30 cellular contexts compared by ENCODE assay signal in the genomic region with DNA sequence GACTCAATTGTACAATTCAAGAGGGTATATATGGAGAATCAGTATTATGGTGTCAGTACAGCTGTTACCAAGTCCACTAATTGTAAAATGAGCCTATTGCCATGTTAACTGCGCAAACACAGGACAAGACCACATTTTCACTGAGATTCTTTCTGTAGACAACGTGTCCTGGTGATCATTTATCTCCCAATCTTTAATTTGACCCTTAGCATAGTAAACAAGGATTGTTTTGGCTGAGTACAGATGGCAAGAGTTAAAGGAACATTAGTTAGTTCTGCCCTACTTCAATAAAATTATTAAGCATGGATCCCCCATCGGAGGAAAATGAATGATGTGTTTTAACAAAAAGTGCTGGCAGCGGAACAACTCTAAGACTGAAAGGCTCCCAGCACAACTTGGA. TPM values are rescaled to one million over a fixed set of nuclear protein-coding genes. Genes with fewer than 3 reads are reported as not detected.
DNase-seq lines count a peak whose midpoint lies in the region; ATAC-seq, FAIRE-seq and TF ChIP-seq lines count a peak whose summit lies in the region.
"Had no signal": no experiment of that assay in that cellular context is flagged by ENCODE, and none has a peak within 500 bp of the region (broad histone marks: within the 10 kb centered on the region; RNA-seq: fewer than 3 reads in every experiment).

No MANE protein-coding gene starts in this region.

- H3K79me2 ChIP-seq in HepG2 (ENCODE audit: insufficient read depth, low read length), result no peaks in the 10 kb centered on the region

- no peak for FAIRE-seq in HepG2 (lab: Jason Lieb, UNC)
- FAIRE-seq: A204.1, GM12878, GM12892, GM18507 had no signal

- TF ChIP-seq POLR2A in HepG2 (IDR thresholded peaks at IDR 0.05; ENCODE audit: insufficient read depth in 1 of 2, low read depth in 2 of 2, low read length in 2 of 2), result no peak

- peak overlapping the region in 1 of 2 donors; percentile 1 for H3K27ac ChIP-seq in liver (ENCODE audit: low read depth in 1 of 2, low read length in 2 of 2)
- no peak overlapping the region for H3K27ac ChIP-seq in HepG2 (ENCODE audit: extremely low read length, insufficient read depth, low read length)
- peak overlapping the region; percentile 3 for H3K27ac ChIP-seq in subcutaneous abdominal adipose tissue (ENCODE audit: low read depth, low read length)
- no peak overlapping the region for H3K27ac ChIP-seq in WERI-Rb-1
- H3K27ac ChIP-seq: BLaER1 had no signal

- H3K9me3 ChIP-seq in liver (ENCODE audit: control insufficient read depth in 4 of 4, low read length in 3 of 4) (no peaks in the 10 kb centered on the region), HepG2 (ENCODE audit: low read length) (no peaks in the 10 kb centered on the region), subcutaneous abdominal adipose tissue (ENCODE audit: control insufficient read depth in 5 of 5, low read length in 5 of 5) (no peaks in the 10 kb centered on the region), WERI-Rb-1 (ENCODE audit: severe bottlenecking) (no peaks in the 10 kb centered on the region)
- H3K9me3 ChIP-seq: BE2C, BLaER1 had no signal

- TF ChIP-seq RAD21 in liver (IDR thresholded peaks at IDR 0.05) (peak in 1 of 2 donors; percentile 20), HepG2 (CRISPR knock-in tag; IDR thresholded peaks at IDR 0.05) (no peak)

- 50% methylated on average over 4 of the region's 4 CpGs for WGBS in liver
- WGBS in HepG2 (ENCODE audit: low lambda C conversion rate), result 46% methylated on average over 4 of the region's 4 CpGs

- CTCF ChIA-PET in HepG2 (lab: Yijun Ruan, JAX; ENCODE audit: low intra/inter-chr PET ratio, low total read pairs), result no interaction called here

- H2AFZ ChIP-seq in HepG2 (ENCODE audit: low read length), result no peak overlapping the region

- H3K4me1 ChIP-seq in liver (ENCODE audit: control insufficient read depth in 4 of 4, insufficient read depth in 4 of 4, low read length in 3 of 4) (peaks cover 5 to 29% (median 22%) of the 10 kb centered on the region in 4 donors), HepG2 (ENCODE audit: insufficient read depth, low read length) (no peaks in the 10 kb centered on the region), subcutaneous abdominal adipose tissue (ENCODE audit: control insufficient read depth in 5 of 5, insufficient read depth in 5 of 5, low read length in 5 of 5) (peaks cover 0 to 14% (median 12%) of the 10 kb centered on the region in 5 donors)
- H3K4me1 ChIP-seq: BE2C, BLaER1 had no signal

- H3K27me3 ChIP-seq in liver (ENCODE audit: control insufficient read depth in 4 of 4, insufficient read depth in 4 of 4, low read length in 3 of 4), result no peaks in the 10 kb centered on the region
- no peaks in the 10 kb centered on the region for H3K27me3 ChIP-seq in HepG2 (ENCODE audit: control insufficient read depth in 1 of 2, insufficient read depth in 2 of 2, low read length in 2 of 2)
- H3K27me3 ChIP-seq in subcutaneous abdominal adipose tissue (ENCODE audit: control insufficient read depth in 5 of 5, insufficient read depth in 4 of 5, low read length in 5 of 5), result no peaks in the 10 kb centered on the region
- no peaks in the 10 kb centered on the region for H3K27me3 ChIP-seq in WERI-Rb-1 (ENCODE audit: insufficient read depth, low read depth, severe bottlenecking)
- H3K27me3 ChIP-seq: BE2C, BLaER1 had no signal

- H4K20me1 ChIP-seq in HepG2 (ENCODE audit: insufficient read depth, low read length), result no peaks in the 10 kb centered on the region
- H4K20me1 ChIP-seq: BLaER1 had no signal

- no peaks in the 10 kb centered on the region for H3K36me3 ChIP-seq in liver (ENCODE audit: control insufficient read depth in 4 of 4, insufficient read depth in 3 of 4, low read depth in 1 of 4, low read length in 3 of 4)
- no peaks in the 10 kb centered on the region for H3K36me3 ChIP-seq in HepG2 (replicated peaks in 1 of 2; ENCODE audit: control insufficient read depth in 1 of 2, insufficient read depth in 2 of 2, low read length in 2 of 2)
- H3K36me3 ChIP-seq in subcutaneous abdominal adipose tissue (ENCODE audit: control insufficient read depth in 5 of 5, insufficient read depth in 5 of 5, low read length in 5 of 5), result no peaks in the 10 kb centered on the region
- no peaks in the 10 kb centered on the region for H3K36me3 ChIP-seq in WERI-Rb-1
- H3K36me3 ChIP-seq: BE2C, BLaER1 had no signal

- H3K9ac ChIP-seq in liver (ENCODE audit: low read depth in 1 of 2, low read length in 2 of 2) (no peak overlapping the region), HepG2 (ENCODE audit: insufficient read depth, low read depth, low read length) (no peak overlapping the region), subcutaneous abdominal adipose tissue (ENCODE audit: low read length in 5 of 5) (peak overlapping the region in 2 of 5 donors; percentile 30 to 38)
- H3K9ac ChIP-seq: BLaER1 had no signal

- H3K4me3 ChIP-seq in liver (ENCODE audit: low read depth in 1 of 3, low read length in 3 of 3) (no peak overlapping the region), HepG2 (replicated peaks in 1 of 3; ENCODE audit: insufficient read depth in 1 of 3, low read depth in 2 of 3, low read length in 3 of 3) (no peak overlapping the region), subcutaneous abdominal adipose tissue (ENCODE audit: low read depth in 1 of 5, low read length in 5 of 5) (peak overlapping the region in 1 of 5 donors; percentile 20), WERI-Rb-1 (ENCODE audit: low read depth, low read length) (no peak overlapping the region)
- H3K4me3 ChIP-seq: BLaER1, GM12878 had no signal

- DNase-seq in HepG2 (ENCODE audit: low spot score) (no peak), left lobe of liver (ENCODE audit: low spot score) (no peak), WERI-Rb-1 (no peak)
- DNase-seq: 8988T; ACHN; BE2C; C1 segment of cervical spinal cord; CD4-positive, alpha-beta memory T cell; CD4-positive, CD25-positive, alpha-beta regulatory T cell; CD8-positive, alpha-beta memory T cell; COR-L47; DMS 273 treated with DMSO at 0.1 percent for 48 hours; DMS153; DMS53; DMS79; DND-41; EL; GDM1 had no signal

- in situ Hi-C loops in HepG2 (cut with HindIII; ENCODE audit: extremely low pct_ligation_motif_present, low pct_unique_long_range_greater_than_20kb), result no loop called here

- no peak overlapping the region for H3K4me2 ChIP-seq in HepG2 (ENCODE audit: low read depth, low read length)
- H3K4me2 ChIP-seq: BLaER1 had no signal

- TF ChIP-seq CTCF in liver (IDR thresholded peaks at IDR 0.05; ENCODE audit: low read depth, low read length, missing input control) (no peak), HepG2 (CRISPR knock-in tag; IDR thresholded peaks at IDR 0.05) (no peak), WERI-Rb-1 (IDR thresholded peaks at IDR 0.05; ENCODE audit: low read depth, low read length) (no peak)

- BruUV-seq in HepG2 (replicated peaks; lab: Mats Ljungman, UMichigan), result no TSS peak

- intact Hi-C loops in HepG2 (cut with micrococcal nuclease; ENCODE audit: unreplicated experiment), result no loop called here

- POLR2A ChIA-PET in HepG2 (lab: Yijun Ruan, JAX), result no interaction called here

- ATAC-seq in HepG2, result no peak
- peak; percentile 61 for ATAC-seq in left lobe of liver
- ATAC-seq in GM21367 (IDR thresholded peaks at IDR 0.05; ENCODE audit: unreplicated experiment), result no peak
- ATAC-seq: GM12878 had no signal

- TF ChIP-seq EP300 in HepG2 (IDR thresholded peaks at IDR 0.05; ENCODE audit: low read depth in 2 of 2, low read length in 2 of 2), result no peak
- no peak for TF ChIP-seq EP300 in HepG2 (CRISPR knock-in tag; IDR thresholded peaks at IDR 0.05; ENCODE audit: borderline replicate concordance)

TF ChIP-seq in liver, 16 proteins besides CTCF, POLR2A, EP300 and RAD21 (continues in another document):
- TF ChIP-seq SP1 (IDR thresholded peaks at IDR 0.05) (peak; percentile 60), RXRA (IDR thresholded peaks at IDR 0.05) (peak; percentile 36 to 47), FOXA2 (IDR thresholded peaks at IDR 0.05) (peak; percentile 75), JUND (IDR thresholded peaks at IDR 0.05) (no peak), HNF4A (conservative IDR thresholded peaks at IDR 0.05) (peak; percentile 44 to 59), GABPA (IDR thresholded peaks at IDR 0.05 in 1 of 2, conservative IDR thresholded peaks at IDR 0.05 in 1 of 2) (no peak), FOXA1 (IDR thresholded peaks at IDR 0.05) (peak; percentile 27)

TF ChIP-seq in HepG2, 621 proteins besides CTCF, POLR2A, EP300 and RAD21 (continues in another document):
- TF ChIP-seq ZNF484 (CRISPR knock-in tag; IDR thresholded peaks at IDR 0.05; ENCODE audit: borderline replicate concordance, low read depth), result no peak
- no peak for TF ChIP-seq ASH2L (IDR thresholded peaks at IDR 0.05; ENCODE audit: insufficient read length, low read depth, low read length)

RNA-seq across cellular contexts. Expression of gene SLC15A5, which starts 36.1 kb away (rescaled TPM):
- not detected for total RNA-seq in liver
- not detected for polyA plus RNA-seq in liver
- total RNA-seq in HepG2 (2016; rRNA removed; fragmentation: Illumina TruSeq; extraction: Trizol), result not detected in 2 replicates
- not detected in 2 replicates for total RNA-seq in HepG2 (2016; cell fraction: cytosol; rRNA removed; fragmentation: Illumina TruSeq; extraction: Trizol; ENCODE audit: low read depth)
- total RNA-seq in HepG2 (2016; cell fraction: insoluble cytoplasmic fraction; rRNA removed; fragmentation: Illumina TruSeq; extraction: Trizol), result not detected in 2 replicates
- not detected in 2 replicates for total RNA-seq in HepG2 (2016; cell fraction: membrane; rRNA removed; fragmentation: Illumina TruSeq; extraction: Trizol)
- total RNA-seq in HepG2 (2016; cell fraction: nucleus; rRNA removed; fragmentation: Illumina TruSeq; extraction: Trizol), result not detected in 2 replicates
- polyA plus RNA-seq in HepG2 (2011; rRNA removed), result not detected in 2 replicates
- not detected in 2 replicates for polyA plus RNA-seq in HepG2 (2011; cell fraction: cytosol; rRNA removed)
- polyA plus RNA-seq in HepG2 (2011; cell fraction: nucleus; rRNA removed), result not detected in 2 replicates
- not detected in 2 replicates for polyA plus RNA-seq in HepG2 (2012)
- polyA plus RNA-seq in HepG2 (2016; cell fraction: cytosol; fragmentation: Illumina TruSeq; extraction: Trizol; ENCODE audit: low read depth), result not detected in 2 replicates
- not detected in 2 replicates for polyA plus RNA-seq in HepG2 (2016; cell fraction: insoluble cytoplasmic fraction; fragmentation: Illumina TruSeq; extraction: Trizol; ENCODE audit: low read depth)
- polyA plus RNA-seq in HepG2 (2016; cell fraction: membrane; fragmentation: Illumina TruSeq; extraction: Trizol; ENCODE audit: low read depth), result not detected in 2 replicates
- polyA plus RNA-seq in HepG2 (2016; cell fraction: nucleus; fragmentation: Illumina TruSeq; extraction: Trizol; ENCODE audit: insufficient read depth, low read depth), result not detected in 2 replicates
- not detected in 2 replicates for polyA minus RNA-seq in HepG2 (2011; rRNA and poly(A)+ RNA removed; ENCODE audit: low replicate concordance)
- polyA minus RNA-seq in HepG2 (2011; cell fraction: cytosol; rRNA and poly(A)+ RNA removed), result not detected in 2 replicates
- polyA minus RNA-seq in HepG2 (2011; cell fraction: nucleus; rRNA and poly(A)+ RNA removed), result not detected in 2 replicates
- not detected for total RNA-seq in left lobe of liver
- total RNA-seq: A673; CD4-positive, alpha-beta memory T cell; CD4-positive, CD25-positive, alpha-beta regulatory T cell; CD8-positive, alpha-beta memory T cell; Daoy; G401; GM12878 had no signal
- polyA plus RNA-seq: CD14-positive monocyte; CD4-positive, alpha-beta memory T cell; CD4-positive, CD25-positive, alpha-beta regulatory T cell; CD8-positive, alpha-beta memory T cell; GM12878 had no signal
